Comparison of ENCODE assay signal across 25 cellular contexts in genomic region chr15:69624816-69625215, GRCh38.
A peak's percentile ranks its signal among the peaks of the same experiment; 100 is the strongest.
DNase-seq lines count a peak whose midpoint lies in the region; ATAC-seq, FAIRE-seq and TF ChIP-seq lines count a peak whose summit lies in the region.
"Had no signal": no experiment of that assay in that cellular context is flagged by ENCODE, and none has a peak within 500 bp of the region (broad histone marks: within the 10 kb centered on the region; RNA-seq: fewer than 3 reads in every experiment).

No MANE protein-coding gene starts in this region.

- 79% methylated on average over 3 of the region's 3 CpGs for WGBS in mammary epithelial cell (ENCODE audit: low coverage, missing lambda C conversion rate)
- WGBS in lung, 2 donors = 93 to 94% methylated on average over 3 of the region's 3 CpGs

- H3K27ac Mint-ChIP-seq in activated CD4-positive, alpha-beta T cell treated with anti-CD3 and anti-CD28 coated beads, Interleukin-2, amount 10 ng/mL, durations not matched to agents 24 days and 14 days = peak overlapping the region; percentile 48
- peak overlapping the region; percentile 13 for H3K27ac Mint-ChIP-seq in MCF 10A (ENCODE audit: low read depth, unreplicated experiment)
- no peak overlapping the region for H3K27ac Mint-ChIP-seq in stimulated activated effector memory CD8-positive, alpha-beta T cell treated with anti-CD3 and anti-CD28 coated beads, Interleukin-12 subunit alpha, Interleukin-12 subunit beta, amount 100 ng/mL, for 72 hours
- H3K27ac Mint-ChIP-seq: B cell; CD8-positive, alpha-beta memory T cell; GM23338; H9 had no signal

- no peaks in the 10 kb centered on the region for H4K20me1 ChIP-seq in mammary epithelial cell (ENCODE audit: insufficient read depth, low read length)

- no peaks in the 10 kb centered on the region for H3K27me3 ChIP-seq in mammary epithelial cell (ENCODE audit: insufficient read depth, low read length)
- no peaks in the 10 kb centered on the region for H3K27me3 ChIP-seq in lung (ENCODE audit: control insufficient read depth, insufficient read depth)

- no peaks in the 10 kb centered on the region for H3K36me3 Mint-ChIP-seq in activated CD4-positive, alpha-beta T cell treated with anti-CD3 and anti-CD28 coated beads, Interleukin-2, amount 10 ng/mL, durations not matched to agents 24 days and 14 days (ENCODE audit: low read depth)
- no peaks in the 10 kb centered on the region for H3K36me3 Mint-ChIP-seq in MCF 10A (ENCODE audit: insufficient read depth, unreplicated experiment)
- no peaks in the 10 kb centered on the region for H3K36me3 Mint-ChIP-seq in stimulated activated effector memory CD8-positive, alpha-beta T cell treated with anti-CD3 and anti-CD28 coated beads, Interleukin-12 subunit alpha, Interleukin-12 subunit beta, amount 100 ng/mL, for 72 hours
- H3K36me3 Mint-ChIP-seq: CD8-positive, alpha-beta memory T cell had no signal

- no peak overlapping the region for H3K9ac ChIP-seq in mammary epithelial cell (ENCODE audit: insufficient read depth, low read length)

- POLR2A ChIA-PET in MCF 10A (lab: Yijun Ruan, JAX) = no interaction called here

- no peak for FAIRE-seq in RCC 7860 (lab: Jason Lieb, UNC)
- FAIRE-seq: GM12891 had no signal

- CTCF ChIA-PET in MCF 10A (lab: Yijun Ruan, JAX) = interaction anchor here (0.5 kb wide), 1 partner anchor 192 kb away, joined by 3 read pairs; no protein-coding TSS in a partner anchor
- CTCF ChIA-PET in mammary epithelial cell (lab: Charles Lee; ENCODE audit: low non-redundant PET) = no interaction called here

- in situ Hi-C loops in mammary epithelial cell (cut with MboI; ENCODE audit: low sequenced_read_pairs in 2 of 2) = no loop called here

- ATAC-seq in lung (ENCODE audit: insufficient read depth, low FRiP score) = no peak
- ATAC-seq in stimulated activated effector memory CD8-positive, alpha-beta T cell treated with anti-CD3 and anti-CD28 coated beads, Interleukin-12 subunit alpha, Interleukin-12 subunit beta, amount 100 ng/mL, for 72 hours = no peak
- ATAC-seq: GM23338 had no signal

- no TSS peak for BruUV-seq in MCF 10A (replicated peaks; lab: Mats Ljungman, UMichigan)
- BruUV-seq in mammary epithelial cell (replicated peaks; lab: Mats Ljungman, UMichigan) = no TSS peak

- H3K36me3 ChIP-seq in mammary epithelial cell (ENCODE audit: insufficient read depth, low read length) = no peaks in the 10 kb centered on the region
- H3K36me3 ChIP-seq in lung (ENCODE audit: control insufficient read depth in 2 of 2, insufficient read depth in 2 of 2, low read length in 2 of 2) = no peaks in the 10 kb centered on the region

- H3K27ac ChIP-seq in mammary epithelial cell (ENCODE audit: insufficient read depth, low read depth, low read length) (no peak overlapping the region), lung (ENCODE audit: low read depth in 1 of 2, low read length in 1 of 2) (no peak overlapping the region), caudate nucleus (ENCODE audit: low read depth, low read length) (no peak overlapping the region)
- H3K27ac ChIP-seq: 22Rv1, C4-2B had no signal

- H3K9me3 ChIP-seq in mammary epithelial cell (replicated peaks; ENCODE audit: insufficient read depth, low read length) (no peaks in the 10 kb centered on the region), lung (ENCODE audit: control insufficient read depth in 2 of 2, insufficient read depth in 1 of 2, low read length in 1 of 2) (no peaks in the 10 kb centered on the region)

- H3K79me2 ChIP-seq in mammary epithelial cell (ENCODE audit: insufficient read depth, low read length) = no peaks in the 10 kb centered on the region

- no peak overlapping the region for H2AFZ ChIP-seq in mammary epithelial cell (ENCODE audit: low read depth, low read length)
- H2AFZ ChIP-seq: GM23338 had no signal

- peaks cover 12% of the 10 kb centered on the region for H3K27me3 Mint-ChIP-seq in activated CD4-positive, alpha-beta T cell treated with anti-CD3 and anti-CD28 coated beads, Interleukin-2, amount 10 ng/mL, durations not matched to agents 24 days and 14 days
- peaks cover 10% of the 10 kb centered on the region for H3K27me3 Mint-ChIP-seq in MCF 10A (ENCODE audit: insufficient read depth, unreplicated experiment)

- TF ChIP-seq CTCF in MCF 10A (IDR thresholded peaks at IDR 0.05; ENCODE audit: unreplicated experiment) (no peak), mammary epithelial cell (conservative IDR thresholded peaks at IDR 0.05 in 1 of 2, IDR thresholded peaks at IDR 0.05 in 1 of 2; ENCODE audit: extremely low read depth in 1 of 2, insufficient read depth in 1 of 2, low read depth in 1 of 2, low read length in 2 of 2) (no peak), lung (IDR thresholded peaks at IDR 0.05; ENCODE audit: control extremely low read depth, extremely low read depth) (no peak)

- peaks cover 17% of the 10 kb centered on the region for H3K4me1 Mint-ChIP-seq in activated CD4-positive, alpha-beta T cell treated with anti-CD3 and anti-CD28 coated beads, Interleukin-2, amount 10 ng/mL, durations not matched to agents 24 days and 14 days
- H3K4me1 Mint-ChIP-seq in MCF 10A (ENCODE audit: insufficient read depth, unreplicated experiment) = peaks cover 17% of the 10 kb centered on the region
- peaks cover 26% of the 10 kb centered on the region for H3K4me1 Mint-ChIP-seq in stimulated activated effector memory CD8-positive, alpha-beta T cell treated with anti-CD3 and anti-CD28 coated beads, Interleukin-12 subunit alpha, Interleukin-12 subunit beta, amount 100 ng/mL, for 72 hours
- H3K4me1 Mint-ChIP-seq: B cell, GM23338, H9 had no signal

- H3K4me3 Mint-ChIP-seq in activated CD4-positive, alpha-beta T cell treated with anti-CD3 and anti-CD28 coated beads, Interleukin-2, amount 10 ng/mL, durations not matched to agents 24 days and 14 days = no peak overlapping the region
- no peak overlapping the region for H3K4me3 Mint-ChIP-seq in MCF 10A (ENCODE audit: unreplicated experiment)
- H3K4me3 Mint-ChIP-seq in stimulated activated effector memory CD8-positive, alpha-beta T cell treated with anti-CD3 and anti-CD28 coated beads, Interleukin-12 subunit alpha, Interleukin-12 subunit beta, amount 100 ng/mL, for 72 hours = no peak overlapping the region
- H3K4me3 Mint-ChIP-seq: B cell; CD8-positive, alpha-beta memory T cell; GM23338; H9 had no signal

- H3K4me2 ChIP-seq in mammary epithelial cell (ENCODE audit: insufficient read depth, low read depth, low read length) = no peak overlapping the region
- H3K4me2 ChIP-seq: GM23338 had no signal

- DNase-seq in activated CD4-positive, alpha-beta T cell treated with anti-CD3 and anti-CD28 coated beads, Interleukin-2, amount 10 ng/mL, durations not matched to agents 24 days and 14 days = no peak
- DNase-seq in activated CD4-positive, alpha-beta T cell treated with anti-CD3 and anti-CD28 coated beads, Interleukin-2, amount 50 U/mL, for 48 hours = no peak
- DNase-seq in MCF 10A (ENCODE audit: unreplicated experiment) (no peak), mammary epithelial cell (no peak), lung (ENCODE audit: low spot score) (peak; percentile 24), caudate nucleus (lab: John Stamatoyannopoulos, UW) (no peak), RCC 7860 (ENCODE audit: low spot score) (no peak)
- no peak for DNase-seq in stimulated activated effector memory CD8-positive, alpha-beta T cell treated with anti-CD3 and anti-CD28 coated beads, Interleukin-12 subunit alpha, Interleukin-12 subunit beta, amount 100 ng/mL, for 72 hours (ENCODE audit: low spot score in 2 of 2)
- DNase-seq: CD8-positive, alpha-beta memory T cell; DMS 273 treated with DMSO at 0.1 percent for 48 hours; DMS79; EL; GDM1; H9; KG1; MM.1S; NCI-H2029; NCI-H446 treated with DMSO at 0.1 percent for 48 hours; NCI-H526 treated with DMSO at 0.1 percent for 48 hours; SHP77 had no signal

- intact Hi-C loops in activated CD4-positive, alpha-beta T cell treated with anti-CD3 and anti-CD28 coated beads, Interleukin-2, amount 10 ng/mL, durations not matched to agents 24 days and 14 days (cut with micrococcal nuclease) = no loop called here
- intact Hi-C loops in MCF 10A (cut with micrococcal nuclease) = no loop called here
- intact Hi-C loops in mammary epithelial cell (cut with micrococcal nuclease) = no loop called here

- H3K9me3 Mint-ChIP-seq in activated CD4-positive, alpha-beta T cell treated with anti-CD3 and anti-CD28 coated beads, Interleukin-2, amount 10 ng/mL, durations not matched to agents 24 days and 14 days = peaks cover 12% of the 10 kb centered on the region
- no peaks in the 10 kb centered on the region for H3K9me3 Mint-ChIP-seq in MCF 10A (ENCODE audit: unreplicated experiment)
- no peaks in the 10 kb centered on the region for H3K9me3 Mint-ChIP-seq in stimulated activated effector memory CD8-positive, alpha-beta T cell treated with anti-CD3 and anti-CD28 coated beads, Interleukin-12 subunit alpha, Interleukin-12 subunit beta, amount 100 ng/mL, for 72 hours

- H3K4me3 ChIP-seq in mammary epithelial cell (replicated peaks in 1 of 3; ENCODE audit: insufficient read depth in 1 of 3, low read depth in 2 of 3, low read length in 3 of 3) (no peak overlapping the region), lung (no peak overlapping the region)
- H3K4me3 ChIP-seq: GM23338 had no signal

- H3K4me1 ChIP-seq in mammary epithelial cell (ENCODE audit: insufficient read depth, low read length) (peaks cover 15% of the 10 kb centered on the region), lung (ENCODE audit: control insufficient read depth in 2 of 2, insufficient read depth in 2 of 2, low read length in 2 of 2) (no peaks in the 10 kb centered on the region)

- dilution Hi-C loops in mammary epithelial cell (cut with HindIII; ENCODE audit: low sequenced_read_pairs) = no loop called here
